5 cellular contexts compared by ENCODE assay signal in the genomic region with DNA sequence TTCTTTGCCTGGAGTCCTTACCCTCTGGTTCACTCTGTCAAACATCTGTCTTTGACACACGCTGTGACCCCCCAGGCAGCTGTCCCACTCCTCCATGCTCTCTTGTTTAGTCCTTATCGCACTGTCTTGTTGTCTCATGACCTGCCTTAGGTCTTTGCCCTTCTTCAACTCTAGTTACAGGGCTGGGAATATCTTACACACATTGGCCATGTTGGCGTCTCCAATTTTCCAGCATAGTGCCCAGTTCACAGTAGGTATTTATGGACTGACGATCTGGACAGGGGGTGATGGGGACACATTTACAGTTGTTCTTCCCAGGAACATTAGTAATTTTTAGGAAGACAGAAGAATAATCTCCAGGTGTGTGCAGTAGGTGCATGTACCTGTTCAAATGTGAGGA.
"Had no signal": no experiment of that assay in that cellular context is flagged by ENCODE, and none has a peak within 500 bp of the region (broad histone marks: within the 10 kb centered on the region; RNA-seq: fewer than 3 reads in every experiment).

No MANE protein-coding gene starts in this region.

- H3K27ac Mint-ChIP-seq: GM23338, H9 had no signal

- H3K4me1 Mint-ChIP-seq: IgD-negative memory B cell had no signal

- H3K4me3 ChIP-seq: GM23338 had no signal

- H3K9me3 Mint-ChIP-seq: GM23338, H9, IgD-negative memory B cell had no signal

- ATAC-seq: GM23338 had no signal

- H3K27me3 Mint-ChIP-seq: IgD-negative memory B cell had no signal

- H3K4me2 ChIP-seq: GM23338 had no signal

- H3K4me3 Mint-ChIP-seq: GM23338, H9 had no signal

- H3K27ac ChIP-seq: HL-60 had no signal

- DNase-seq: H9, HCEC 1CT had no signal
